In the genomic region with DNA sequence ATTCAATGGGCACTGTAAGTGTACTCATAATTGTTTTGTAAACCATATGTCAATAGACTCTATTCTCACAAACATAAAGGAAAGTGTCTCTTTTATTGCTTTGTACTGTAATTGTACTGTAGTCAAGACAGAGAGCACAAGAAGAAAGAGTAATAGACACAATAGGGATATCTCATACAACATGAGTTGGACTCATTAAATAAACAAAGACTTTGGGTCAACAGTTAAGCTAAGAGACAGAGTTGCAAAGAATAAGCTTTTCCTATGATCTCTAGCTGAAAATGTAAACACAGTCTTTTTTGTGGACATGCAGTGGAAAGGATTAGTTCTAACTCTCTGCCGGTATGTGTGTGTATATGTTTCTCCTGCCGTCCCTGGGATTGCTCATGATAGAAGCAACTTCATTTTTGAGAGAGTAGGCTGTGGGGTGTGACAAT, we compare ENCODE assay signal across 1 cellular context.
TF ChIP-seq lines count a peak whose summit lies in the region.

No MANE protein-coding gene starts in this region.

TF ChIP-seq in HepG2, 621 proteins besides CTCF, POLR2A, EP300 and RAD21 (continued from another document and continues in another):
- TF ChIP-seq, protein P1, sequence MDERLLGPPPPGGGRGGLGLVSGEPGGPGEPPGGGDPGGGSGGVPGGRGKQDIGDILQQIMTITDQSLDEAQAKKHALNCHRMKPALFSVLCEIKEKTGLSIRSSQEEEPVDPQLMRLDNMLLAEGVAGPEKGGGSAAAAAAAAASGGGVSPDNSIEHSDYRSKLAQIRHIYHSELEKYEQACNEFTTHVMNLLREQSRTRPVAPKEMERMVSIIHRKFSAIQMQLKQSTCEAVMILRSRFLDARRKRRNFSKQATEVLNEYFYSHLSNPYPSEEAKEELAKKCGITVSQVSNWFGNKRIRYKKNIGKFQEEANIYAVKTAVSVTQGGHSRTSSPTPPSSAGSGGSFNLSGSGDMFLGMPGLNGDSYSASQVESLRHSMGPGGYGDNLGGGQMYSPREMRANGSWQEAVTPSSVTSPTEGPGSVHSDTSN (CRISPR knock-in tag; IDR thresholded peaks at IDR 0.05) = no peak
- TF ChIP-seq CHCHD3 (CRISPR knock-in tag; IDR thresholded peaks at IDR 0.05) = no peak
- TF ChIP-seq RFXAP (CRISPR knock-in tag; IDR thresholded peaks at IDR 0.05; ENCODE audit: borderline replicate concordance) = no peak
- no peak for TF ChIP-seq PHF8 (CRISPR knock-in tag; IDR thresholded peaks at IDR 0.05)
- TF ChIP-seq, protein P2, sequence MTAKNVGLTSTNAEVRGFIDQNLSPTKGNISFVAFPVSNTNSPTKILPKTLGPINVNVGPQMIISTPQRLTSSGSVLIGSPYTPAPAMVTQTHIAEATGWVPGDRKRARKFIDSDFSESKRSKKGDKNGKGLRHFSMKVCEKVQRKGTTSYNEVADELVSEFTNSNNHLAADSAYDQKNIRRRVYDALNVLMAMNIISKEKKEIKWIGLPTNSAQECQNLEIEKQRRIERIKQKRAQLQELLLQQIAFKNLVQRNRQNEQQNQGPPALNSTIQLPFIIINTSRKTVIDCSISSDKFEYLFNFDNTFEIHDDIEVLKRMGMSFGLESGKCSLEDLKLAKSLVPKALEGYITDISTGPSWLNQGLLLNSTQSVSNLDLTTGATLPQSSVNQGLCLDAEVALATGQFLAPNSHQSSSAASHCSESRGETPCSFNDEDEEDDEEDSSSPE (CRISPR knock-in tag; IDR thresholded peaks at IDR 0.05) = no peak
- no peak for TF ChIP-seq HOXA7 (CRISPR knock-in tag; IDR thresholded peaks at IDR 0.05)
- no peak; the same call in 1 of the 2 replicates for TF ChIP-seq NKX3-1 (CRISPR knock-in tag; IDR thresholded peaks at IDR 0.05)
- TF ChIP-seq NFYB (CRISPR knock-in tag; IDR thresholded peaks at IDR 0.05) = no peak
- TF ChIP-seq, protein P3, sequence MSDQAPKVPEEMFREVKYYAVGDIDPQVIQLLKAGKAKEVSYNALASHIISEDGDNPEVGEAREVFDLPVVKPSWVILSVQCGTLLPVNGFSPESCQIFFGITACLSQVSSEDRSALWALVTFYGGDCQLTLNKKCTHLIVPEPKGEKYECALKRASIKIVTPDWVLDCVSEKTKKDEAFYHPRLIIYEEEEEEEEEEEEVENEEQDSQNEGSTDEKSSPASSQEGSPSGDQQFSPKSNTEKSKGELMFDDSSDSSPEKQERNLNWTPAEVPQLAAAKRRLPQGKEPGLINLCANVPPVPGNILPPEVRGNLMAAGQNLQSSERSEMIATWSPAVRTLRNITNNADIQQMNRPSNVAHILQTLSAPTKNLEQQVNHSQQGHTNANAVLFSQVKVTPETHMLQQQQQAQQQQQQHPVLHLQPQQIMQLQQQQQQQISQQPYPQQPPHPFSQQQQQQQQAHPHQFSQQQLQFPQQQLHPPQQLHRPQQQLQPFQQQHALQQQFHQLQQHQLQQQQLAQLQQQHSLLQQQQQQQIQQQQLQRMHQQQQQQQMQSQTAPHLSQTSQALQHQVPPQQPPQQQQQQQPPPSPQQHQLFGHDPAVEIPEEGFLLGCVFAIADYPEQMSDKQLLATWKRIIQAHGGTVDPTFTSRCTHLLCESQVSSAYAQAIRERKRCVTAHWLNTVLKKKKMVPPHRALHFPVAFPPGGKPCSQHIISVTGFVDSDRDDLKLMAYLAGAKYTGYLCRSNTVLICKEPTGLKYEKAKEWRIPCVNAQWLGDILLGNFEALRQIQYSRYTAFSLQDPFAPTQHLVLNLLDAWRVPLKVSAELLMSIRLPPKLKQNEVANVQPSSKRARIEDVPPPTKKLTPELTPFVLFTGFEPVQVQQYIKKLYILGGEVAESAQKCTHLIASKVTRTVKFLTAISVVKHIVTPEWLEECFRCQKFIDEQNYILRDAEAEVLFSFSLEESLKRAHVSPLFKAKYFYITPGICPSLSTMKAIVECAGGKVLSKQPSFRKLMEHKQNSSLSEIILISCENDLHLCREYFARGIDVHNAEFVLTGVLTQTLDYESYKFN (CRISPR knock-in tag; conservative IDR thresholded peaks at IDR 0.05) = peak; percentile 95
- no peak; the same call in 1 of the 2 replicates for TF ChIP-seq KDM5A (IDR thresholded peaks at IDR 0.05; ENCODE audit: borderline replicate concordance, low read length)
- TF ChIP-seq, protein P4, sequence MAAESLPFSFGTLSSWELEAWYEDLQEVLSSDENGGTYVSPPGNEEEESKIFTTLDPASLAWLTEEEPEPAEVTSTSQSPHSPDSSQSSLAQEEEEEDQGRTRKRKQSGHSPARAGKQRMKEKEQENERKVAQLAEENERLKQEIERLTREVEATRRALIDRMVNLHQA (CRISPR knock-in tag; IDR thresholded peaks at IDR 0.05) = peak; percentile 77; the same call in 1 of the 2 replicates
- TF ChIP-seq, protein P5, sequence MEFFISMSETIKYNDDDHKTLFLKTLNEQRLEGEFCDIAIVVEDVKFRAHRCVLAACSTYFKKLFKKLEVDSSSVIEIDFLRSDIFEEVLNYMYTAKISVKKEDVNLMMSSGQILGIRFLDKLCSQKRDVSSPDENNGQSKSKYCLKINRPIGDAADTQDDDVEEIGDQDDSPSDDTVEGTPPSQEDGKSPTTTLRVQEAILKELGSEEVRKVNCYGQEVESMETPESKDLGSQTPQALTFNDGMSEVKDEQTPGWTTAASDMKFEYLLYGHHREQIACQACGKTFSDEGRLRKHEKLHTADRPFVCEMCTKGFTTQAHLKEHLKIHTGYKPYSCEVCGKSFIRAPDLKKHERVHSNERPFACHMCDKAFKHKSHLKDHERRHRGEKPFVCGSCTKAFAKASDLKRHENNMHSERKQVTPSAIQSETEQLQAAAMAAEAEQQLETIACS (CRISPR knock-in tag; IDR thresholded peaks at IDR 0.05) = no peak
- no peak for TF ChIP-seq ZSCAN20 (CRISPR knock-in tag; IDR thresholded peaks at IDR 0.05; ENCODE audit: borderline replicate concordance)
- 0 out of 2 replicates have a peak, but pooled peaks have one; percentile 18 for TF ChIP-seq MED13 (CRISPR knock-in tag; IDR thresholded peaks at IDR 0.05)
- TF ChIP-seq ZSCAN12 (CRISPR knock-in tag; IDR thresholded peaks at IDR 0.05) = no peak
- TF ChIP-seq SRSF4 (IDR thresholded peaks at IDR 0.05; ENCODE audit: low read depth, low read length, poor library complexity, severe bottlenecking) = no peak
- TF ChIP-seq BCL6 (CRISPR knock-in tag; IDR thresholded peaks at IDR 0.05) = peak; percentile 89
- no peak for TF ChIP-seq HNRNPUL1 (IDR thresholded peaks at IDR 0.05; ENCODE audit: low read depth, low read length)
- TF ChIP-seq, protein P6, sequence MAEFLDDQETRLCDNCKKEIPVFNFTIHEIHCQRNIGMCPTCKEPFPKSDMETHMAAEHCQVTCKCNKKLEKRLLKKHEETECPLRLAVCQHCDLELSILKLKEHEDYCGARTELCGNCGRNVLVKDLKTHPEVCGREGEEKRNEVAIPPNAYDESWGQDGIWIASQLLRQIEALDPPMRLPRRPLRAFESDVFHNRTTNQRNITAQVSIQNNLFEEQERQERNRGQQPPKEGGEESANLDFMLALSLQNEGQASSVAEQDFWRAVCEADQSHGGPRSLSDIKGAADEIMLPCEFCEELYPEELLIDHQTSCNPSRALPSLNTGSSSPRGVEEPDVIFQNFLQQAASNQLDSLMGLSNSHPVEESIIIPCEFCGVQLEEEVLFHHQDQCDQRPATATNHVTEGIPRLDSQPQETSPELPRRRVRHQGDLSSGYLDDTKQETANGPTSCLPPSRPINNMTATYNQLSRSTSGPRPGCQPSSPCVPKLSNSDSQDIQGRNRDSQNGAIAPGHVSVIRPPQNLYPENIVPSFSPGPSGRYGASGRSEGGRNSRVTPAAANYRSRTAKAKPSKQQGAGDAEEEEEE (CRISPR knock-in tag; IDR thresholded peaks at IDR 0.05; ENCODE audit: borderline replicate concordance) = no peak
- TF ChIP-seq, protein P7, sequence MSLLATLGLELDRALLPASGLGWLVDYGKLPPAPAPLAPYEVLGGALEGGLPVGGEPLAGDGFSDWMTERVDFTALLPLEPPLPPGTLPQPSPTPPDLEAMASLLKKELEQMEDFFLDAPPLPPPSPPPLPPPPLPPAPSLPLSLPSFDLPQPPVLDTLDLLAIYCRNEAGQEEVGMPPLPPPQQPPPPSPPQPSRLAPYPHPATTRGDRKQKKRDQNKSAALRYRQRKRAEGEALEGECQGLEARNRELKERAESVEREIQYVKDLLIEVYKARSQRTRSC (CRISPR knock-in tag; IDR thresholded peaks at IDR 0.05; ENCODE audit: low read depth) = no peak
- TF ChIP-seq PRMT3 (CRISPR knock-in tag; IDR thresholded peaks at IDR 0.05; ENCODE audit: borderline replicate concordance, low read depth) = no peak
- TF ChIP-seq ERF (CRISPR knock-in tag; IDR thresholded peaks at IDR 0.05) = peak; percentile 84
- TF ChIP-seq ONECUT2 (CRISPR knock-in tag; IDR thresholded peaks at IDR 0.05) = no peak; the same call in 1 of the 2 replicates
- TF ChIP-seq, protein P8, sequence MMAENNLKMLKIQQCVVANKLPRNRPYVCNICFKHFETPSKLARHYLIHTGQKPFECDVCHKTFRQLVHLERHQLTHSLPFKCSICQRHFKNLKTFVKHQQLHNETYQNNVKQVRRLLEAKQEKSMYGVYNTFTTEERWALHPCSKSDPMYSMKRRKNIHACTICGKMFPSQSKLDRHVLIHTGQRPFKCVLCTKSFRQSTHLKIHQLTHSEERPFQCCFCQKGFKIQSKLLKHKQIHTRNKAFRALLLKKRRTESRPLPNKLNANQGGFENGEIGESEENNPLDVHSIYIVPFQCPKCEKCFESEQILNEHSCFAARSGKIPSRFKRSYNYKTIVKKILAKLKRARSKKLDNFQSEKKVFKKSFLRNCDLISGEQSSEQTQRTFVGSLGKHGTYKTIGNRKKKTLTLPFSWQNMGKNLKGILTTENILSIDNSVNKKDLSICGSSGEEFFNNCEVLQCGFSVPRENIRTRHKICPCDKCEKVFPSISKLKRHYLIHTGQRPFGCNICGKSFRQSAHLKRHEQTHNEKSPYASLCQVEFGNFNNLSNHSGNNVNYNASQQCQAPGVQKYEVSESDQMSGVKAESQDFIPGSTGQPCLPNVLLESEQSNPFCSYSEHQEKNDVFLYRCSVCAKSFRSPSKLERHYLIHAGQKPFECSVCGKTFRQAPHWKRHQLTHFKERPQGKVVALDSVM (CRISPR knock-in tag; IDR thresholded peaks at IDR 0.05) = no peak
- no peak for TF ChIP-seq BRD4 (CRISPR knock-in tag; IDR thresholded peaks at IDR 0.05)
- TF ChIP-seq NCOA1 (CRISPR knock-in tag; IDR thresholded peaks at IDR 0.05) = no peak
- TF ChIP-seq ATF7-NPFF (CRISPR knock-in tag; IDR thresholded peaks at IDR 0.05; ENCODE audit: low read depth) = no peak
- TF ChIP-seq MBNL3 (CRISPR knock-in tag; conservative IDR thresholded peaks at IDR 0.05) = no peak
- TF ChIP-seq ZNF335 (CRISPR knock-in tag; IDR thresholded peaks at IDR 0.05) = no peak
- TF ChIP-seq, protein P9, sequence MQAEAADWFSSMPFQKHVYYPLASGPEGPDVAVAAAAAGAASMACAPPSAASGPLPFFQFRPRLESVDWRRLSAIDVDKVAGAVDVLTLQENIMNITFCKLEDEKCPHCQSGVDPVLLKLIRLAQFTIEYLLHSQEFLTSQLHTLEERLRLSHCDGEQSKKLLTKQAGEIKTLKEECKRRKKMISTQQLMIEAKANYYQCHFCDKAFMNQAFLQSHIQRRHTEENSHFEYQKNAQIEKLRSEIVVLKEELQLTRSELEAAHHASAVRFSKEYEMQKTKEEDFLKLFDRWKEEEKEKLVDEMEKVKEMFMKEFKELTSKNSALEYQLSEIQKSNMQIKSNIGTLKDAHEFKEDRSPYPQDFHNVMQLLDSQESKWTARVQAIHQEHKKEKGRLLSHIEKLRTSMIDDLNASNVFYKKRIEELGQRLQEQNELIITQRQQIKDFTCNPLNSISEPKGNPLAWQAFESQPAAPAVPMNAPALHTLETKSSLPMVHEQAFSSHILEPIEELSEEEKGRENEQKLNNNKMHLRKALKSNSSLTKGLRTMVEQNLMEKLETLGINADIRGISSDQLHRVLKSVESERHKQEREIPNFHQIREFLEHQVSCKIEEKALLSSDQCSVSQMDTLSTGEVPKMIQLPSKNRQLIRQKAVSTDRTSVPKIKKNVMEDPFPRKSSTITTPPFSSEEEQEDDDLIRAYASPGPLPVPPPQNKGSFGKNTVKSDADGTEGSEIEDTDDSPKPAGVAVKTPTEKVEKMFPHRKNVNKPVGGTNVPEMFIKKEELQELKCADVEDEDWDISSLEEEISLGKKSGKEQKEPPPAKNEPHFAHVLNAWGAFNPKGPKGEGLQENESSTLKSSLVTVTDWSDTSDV (CRISPR knock-in tag; IDR thresholded peaks at IDR 0.05) = no peak
- TF ChIP-seq JUN (CRISPR knock-in tag; IDR thresholded peaks at IDR 0.05) = peak; percentile 82
- no peak for TF ChIP-seq ZBTB38 (CRISPR knock-in tag; IDR thresholded peaks at IDR 0.05)
- TF ChIP-seq, protein P10, sequence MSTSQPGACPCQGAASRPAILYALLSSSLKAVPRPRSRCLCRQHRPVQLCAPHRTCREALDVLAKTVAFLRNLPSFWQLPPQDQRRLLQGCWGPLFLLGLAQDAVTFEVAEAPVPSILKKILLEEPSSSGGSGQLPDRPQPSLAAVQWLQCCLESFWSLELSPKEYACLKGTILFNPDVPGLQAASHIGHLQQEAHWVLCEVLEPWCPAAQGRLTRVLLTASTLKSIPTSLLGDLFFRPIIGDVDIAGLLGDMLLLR (CRISPR knock-in tag; IDR thresholded peaks at IDR 0.05) = no peak
- no peak for TF ChIP-seq SRF (IDR thresholded peaks at IDR 0.05; ENCODE audit: low read depth, low read length)
- TF ChIP-seq ZFP82 (CRISPR knock-in tag; IDR thresholded peaks at IDR 0.05; ENCODE audit: borderline replicate concordance) = no peak
- TF ChIP-seq ASH2L (IDR thresholded peaks at IDR 0.05; ENCODE audit: insufficient read length, low read depth, low read length) = peak; percentile 76
- no peak for TF ChIP-seq ARID2 (CRISPR knock-in tag; IDR thresholded peaks at IDR 0.05; ENCODE audit: borderline replicate concordance)
- no peak for TF ChIP-seq ZNF660 (CRISPR knock-in tag; IDR thresholded peaks at IDR 0.05; ENCODE audit: borderline replicate concordance, low read depth)
- TF ChIP-seq KLF12 (CRISPR knock-in tag; IDR thresholded peaks at IDR 0.05; ENCODE audit: borderline replicate concordance) = no peak
- TF ChIP-seq SMARCC2 (IDR thresholded peaks at IDR 0.05) = peak; percentile 85
